Comparison of ENCODE assay signal across 8 cellular contexts in the genomic region with DNA sequence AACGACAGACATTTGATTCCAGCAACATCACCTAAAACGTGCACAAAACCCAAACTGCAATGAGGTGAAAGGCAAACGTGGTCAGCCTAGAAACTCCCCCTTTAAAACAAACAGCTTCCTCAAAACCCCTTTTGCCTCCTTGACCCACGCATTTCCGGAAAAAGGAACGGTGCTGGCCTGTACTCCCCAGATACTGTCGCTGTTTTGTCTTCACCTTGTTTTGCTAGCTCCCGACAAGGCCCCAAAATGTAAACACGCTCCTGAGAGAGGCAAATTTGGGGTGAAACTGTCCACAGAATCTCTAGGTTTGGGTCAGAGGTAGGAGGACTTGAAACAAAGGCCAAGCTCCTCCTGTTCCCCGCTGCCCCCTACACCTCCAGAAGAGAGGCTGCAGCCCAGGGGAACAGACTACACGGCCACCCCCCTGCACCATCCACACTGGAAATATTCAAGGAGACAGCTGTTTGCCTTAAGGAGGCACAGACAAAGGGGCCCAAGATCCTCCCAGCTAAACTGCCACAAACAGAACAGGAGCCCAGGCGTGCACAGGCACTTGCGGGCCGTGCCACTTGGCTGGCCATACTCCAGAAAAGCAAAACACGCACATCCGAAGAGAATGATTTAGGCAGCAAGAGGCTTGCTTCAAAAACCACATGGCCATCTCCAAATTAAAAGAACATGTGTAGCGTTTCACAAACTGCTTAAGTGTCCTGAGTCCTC.
DNase-seq lines count a peak whose midpoint lies in the region; ATAC-seq and TF ChIP-seq lines count a peak whose summit lies in the region.

No MANE protein-coding gene starts in this region.

- H3K27ac ChIP-seq in heart left ventricle (peak overlapping the region; percentile 41 to 97 (median 88)), rectal smooth muscle tissue (ENCODE audit: low read depth, low read length) (peak overlapping the region; percentile 57)

- H3K9me3 Mint-ChIP-seq in activated CD4-positive, alpha-beta memory T cell treated with anti-CD3 and anti-CD28 coated beads for 36 hours: no peaks in the 10 kb centered on the region

- H3K4me3 ChIP-seq in heart left ventricle (peak overlapping the region; percentile 53 to 87 (median 72)), rectal smooth muscle tissue (ENCODE audit: low read length) (peak overlapping the region; percentile 72)

- POLR2A ChIA-PET in activated CD4-positive, alpha-beta memory T cell treated with anti-CD3 and anti-CD28 coated beads for 36 hours (lab: Charles Lee): no interaction called here

- no peak for TF ChIP-seq CTCF in heart left ventricle (IDR thresholded peaks at IDR 0.05)

- H3K9me3 ChIP-seq in heart left ventricle: no peaks in the 10 kb centered on the region

- ATAC-seq in heart left ventricle (peak in 1 of 4 donors; percentile 2), GM21528 (IDR thresholded peaks at IDR 0.05; ENCODE audit: low FRiP score, unreplicated experiment) (no peak), HG02588 (IDR thresholded peaks at IDR 0.05; ENCODE audit: unreplicated experiment) (no peak)

- TF ChIP-seq RAD21 in Ishikawa (IDR thresholded peaks at IDR 0.05; ENCODE audit: low read depth): no peak

- H3K36me3 Mint-ChIP-seq in activated CD4-positive, alpha-beta memory T cell treated with anti-CD3 and anti-CD28 coated beads for 36 hours: no peaks in the 10 kb centered on the region

- CTCF ChIA-PET in activated CD4-positive, alpha-beta memory T cell treated with anti-CD3 and anti-CD28 coated beads for 36 hours (lab: Charles Lee): no interaction called here

- H3K27me3 ChIP-seq in heart left ventricle: no peaks in the 10 kb centered on the region
- H3K27me3 ChIP-seq in rectal smooth muscle tissue (ENCODE audit: control insufficient read depth, insufficient read depth, low read length): no peaks in the 10 kb centered on the region

- H3K36me3 ChIP-seq in heart left ventricle: no peaks in the 10 kb centered on the region
- H3K36me3 ChIP-seq in rectal smooth muscle tissue (ENCODE audit: control insufficient read depth, insufficient read depth, low read length): no peaks in the 10 kb centered on the region

- H3K4me1 ChIP-seq in heart left ventricle (peaks cover 16 to 56% (median 45%) of the 10 kb centered on the region in 12 donors), rectal smooth muscle tissue (ENCODE audit: control insufficient read depth, insufficient read depth, low read length) (peaks cover 16% of the 10 kb centered on the region)

- peak; percentile 65 for DNase-seq in EH (ENCODE audit: low read depth)
- DNase-seq in activated CD4-positive, alpha-beta memory T cell treated with anti-CD3 and anti-CD28 coated beads for 36 hours: no peak
- DNase-seq in heart left ventricle: no peak
- no peak for DNase-seq in T1000 (lab: John Stamatoyannopoulos, UW)

- H3K27me3 Mint-ChIP-seq in activated CD4-positive, alpha-beta memory T cell treated with anti-CD3 and anti-CD28 coated beads for 36 hours: no peaks in the 10 kb centered on the region

- intact Hi-C loops in activated CD4-positive, alpha-beta memory T cell treated with anti-CD3 and anti-CD28 coated beads for 36 hours (cut with micrococcal nuclease): loop anchor here (5.0 kb wide), 1 partner anchor 43 kb away; no protein-coding TSS in a partner anchor
- intact Hi-C loops in heart left ventricle (cut with DNase I): loop anchor here in 6 of 10 donors (1.0 to 5.0 kb wide), 4 partner anchors 37 to 43 kb away; no protein-coding TSS in a partner anchor

- WGBS in heart left ventricle, 4 donors: 12 to 22% (median 17%) methylated on average over 17 of the region's 17 CpGs

- H3K9ac ChIP-seq in rectal smooth muscle tissue (ENCODE audit: low read length): no peak overlapping the region

- no peak for TF ChIP-seq EP300 in Ishikawa (IDR thresholded peaks at IDR 0.05; ENCODE audit: borderline replicate concordance)

- TF ChIP-seq POLR2A in heart left ventricle (IDR thresholded peaks at IDR 0.05): no peak

- H3K4me3 Mint-ChIP-seq in activated CD4-positive, alpha-beta memory T cell treated with anti-CD3 and anti-CD28 coated beads for 36 hours: peak overlapping the region; percentile 63

- H3K27ac Mint-ChIP-seq in activated CD4-positive, alpha-beta memory T cell treated with anti-CD3 and anti-CD28 coated beads for 36 hours: no peak overlapping the region

- peaks cover 21% of the 10 kb centered on the region for H3K4me1 Mint-ChIP-seq in activated CD4-positive, alpha-beta memory T cell treated with anti-CD3 and anti-CD28 coated beads for 36 hours (ENCODE audit: low read depth)

TF ChIP-seq in Ishikawa, 13 proteins besides CTCF, POLR2A, EP300 and RAD21:
- TF ChIP-seq, protein P1, sequence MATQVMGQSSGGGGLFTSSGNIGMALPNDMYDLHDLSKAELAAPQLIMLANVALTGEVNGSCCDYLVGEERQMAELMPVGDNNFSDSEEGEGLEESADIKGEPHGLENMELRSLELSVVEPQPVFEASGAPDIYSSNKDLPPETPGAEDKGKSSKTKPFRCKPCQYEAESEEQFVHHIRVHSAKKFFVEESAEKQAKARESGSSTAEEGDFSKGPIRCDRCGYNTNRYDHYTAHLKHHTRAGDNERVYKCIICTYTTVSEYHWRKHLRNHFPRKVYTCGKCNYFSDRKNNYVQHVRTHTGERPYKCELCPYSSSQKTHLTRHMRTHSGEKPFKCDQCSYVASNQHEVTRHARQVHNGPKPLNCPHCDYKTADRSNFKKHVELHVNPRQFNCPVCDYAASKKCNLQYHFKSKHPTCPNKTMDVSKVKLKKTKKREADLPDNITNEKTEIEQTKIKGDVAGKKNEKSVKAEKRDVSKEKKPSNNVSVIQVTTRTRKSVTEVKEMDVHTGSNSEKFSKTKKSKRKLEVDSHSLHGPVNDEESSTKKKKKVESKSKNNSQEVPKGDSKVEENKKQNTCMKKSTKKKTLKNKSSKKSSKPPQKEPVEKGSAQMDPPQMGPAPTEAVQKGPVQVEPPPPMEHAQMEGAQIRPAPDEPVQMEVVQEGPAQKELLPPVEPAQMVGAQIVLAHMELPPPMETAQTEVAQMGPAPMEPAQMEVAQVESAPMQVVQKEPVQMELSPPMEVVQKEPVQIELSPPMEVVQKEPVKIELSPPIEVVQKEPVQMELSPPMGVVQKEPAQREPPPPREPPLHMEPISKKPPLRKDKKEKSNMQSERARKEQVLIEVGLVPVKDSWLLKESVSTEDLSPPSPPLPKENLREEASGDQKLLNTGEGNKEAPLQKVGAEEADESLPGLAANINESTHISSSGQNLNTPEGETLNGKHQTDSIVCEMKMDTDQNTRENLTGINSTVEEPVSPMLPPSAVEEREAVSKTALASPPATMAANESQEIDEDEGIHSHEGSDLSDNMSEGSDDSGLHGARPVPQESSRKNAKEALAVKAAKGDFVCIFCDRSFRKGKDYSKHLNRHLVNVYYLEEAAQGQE (IDR thresholded peaks at IDR 0.05; ENCODE audit: low read depth): no peak
- TF ChIP-seq, protein P2, sequence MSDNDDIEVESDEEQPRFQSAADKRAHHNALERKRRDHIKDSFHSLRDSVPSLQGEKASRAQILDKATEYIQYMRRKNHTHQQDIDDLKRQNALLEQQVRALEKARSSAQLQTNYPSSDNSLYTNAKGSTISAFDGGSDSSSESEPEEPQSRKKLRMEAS (IDR thresholded peaks at IDR 0.05): 0 out of 2 replicates have a peak, but pooled peaks have one; percentile 23
